In genomic region chr6:150887978-150888563, GRCh38 we compare ENCODE assay signal across 15 cellular contexts. TPM values are rescaled to one million over a fixed set of nuclear protein-coding genes. Genes with fewer than 3 reads are reported as not detected.
DNase-seq lines count a peak whose midpoint lies in the region; ATAC-seq and TF ChIP-seq lines count a peak whose summit lies in the region.
"Had no signal": no experiment of that assay in that cellular context is flagged by ENCODE, and none has a peak within 500 bp of the region (broad histone marks: within the 10 kb centered on the region; RNA-seq: fewer than 3 reads in every experiment).

No MANE protein-coding gene starts in this region.

- TF ChIP-seq RAD21 in HCT116 (IDR thresholded peaks at IDR 0.05; ENCODE audit: low read depth) = no peak

- POLR2A ChIA-PET in A673 (lab: Charles Lee; ENCODE audit: low non-redundant PET) (interaction anchor here (0.7 kb wide), 1 partner anchor 542 kb away, joined by 3 read pairs; no protein-coding TSS in a partner anchor), HCT116 (lab: Charles Lee) (no interaction called here), OCI-LY7 (lab: Charles Lee) (interaction anchor here (0.5 to 1.5 kb wide), 3 partner anchors 14 to 1206 kb away, joined by 3 read pairs; no protein-coding TSS in a partner anchor)

- H3K4me3 ChIP-seq in A673 (ENCODE audit: low read depth, low read length, poor library complexity, severe bottlenecking) (no peak overlapping the region), HCT116 (replicated peaks in 1 of 2; ENCODE audit: low read depth in 1 of 2, low read length in 2 of 2) (no peak overlapping the region), OCI-LY7 (ENCODE audit: low read depth, low read length, poor library complexity, severe bottlenecking) (peak overlapping the region; percentile 20)

- H3K9me3 ChIP-seq in A673 (ENCODE audit: low read depth, low read length, poor library complexity, severe bottlenecking) = no peaks in the 10 kb centered on the region
- H3K9me3 ChIP-seq in HCT116 (ENCODE audit: control insufficient read depth in 1 of 2, insufficient read depth in 1 of 2, low read depth in 1 of 2, low read length in 2 of 2) = no peaks in the 10 kb centered on the region
- no peaks in the 10 kb centered on the region for H3K9me3 ChIP-seq in OCI-LY7 (ENCODE audit: low read length)

- in situ Hi-C loops in GM13977 (cut with MboI; ENCODE audit: low pct_unique_long_range_greater_than_20kb, low sequenced_read_pairs, unreplicated experiment) = no loop called here

- no peak overlapping the region for H3K9ac ChIP-seq in HCT116 (ENCODE audit: low read length)

- RAD21 ChIA-PET in HCT116 (lab: Charles Lee; ENCODE audit: low non-redundant PET in 1 of 2, low total read pairs in 2 of 2, uncharacterized antibody in 2 of 2, unreplicated experiment in 2 of 2) = no interaction called here

- no peak for TF ChIP-seq CTCF in A673 (conservative IDR thresholded peaks at IDR 0.05; ENCODE audit: low read depth, low read length)
- no peak for TF ChIP-seq CTCF in GM13977 (IDR thresholded peaks at IDR 0.05; ENCODE audit: extremely low read depth, insufficient read depth, missing control alignments)
- TF ChIP-seq CTCF in HCT116 (IDR thresholded peaks at IDR 0.05 in 2 of 3, conservative IDR thresholded peaks at IDR 0.05 in 1 of 3; ENCODE audit: borderline replicate concordance in 1 of 3, insufficient read depth in 1 of 3, low read depth in 2 of 3, low read length in 2 of 3) = no peak
- TF ChIP-seq CTCF in OCI-LY7 (conservative IDR thresholded peaks at IDR 0.05; ENCODE audit: low read length) = no peak

- CTCF ChIA-PET in A673 (lab: Charles Lee) = no interaction called here
- CTCF ChIA-PET in HCT116 (lab: Charles Lee) = no interaction called here
- CTCF ChIA-PET in OCI-LY7 (lab: Charles Lee; ENCODE audit: unreplicated experiment) = no interaction called here

- no peak overlapping the region for H3K4me2 ChIP-seq in HCT116 (ENCODE audit: low read length)
- peak overlapping the region; percentile 59 for H3K4me2 ChIP-seq in OCI-LY7 (ENCODE audit: low read length)

- H3K9me2 ChIP-seq in HCT116 (ENCODE audit: insufficient read depth) (no peaks in the 10 kb centered on the region), OCI-LY7 (ENCODE audit: insufficient read depth, low read length) (no peaks in the 10 kb centered on the region)

- peaks cover 18% of the 10 kb centered on the region for H3K4me1 ChIP-seq in A673 (ENCODE audit: insufficient read depth, low read length, poor library complexity, severe bottlenecking)
- H3K4me1 ChIP-seq in HCT116 (ENCODE audit: control insufficient read depth in 1 of 2, insufficient read depth in 2 of 2, low read length in 2 of 2) = peaks cover 0 to 11% of the 10 kb centered on the region in 2 experiments; a peak in 1 of 4 replicates
- H3K4me1 ChIP-seq in OCI-LY7 (ENCODE audit: insufficient read depth, low read length, poor library complexity, severe bottlenecking) = peaks cover 17% of the 10 kb centered on the region

- H3K79me2 ChIP-seq in HCT116 (ENCODE audit: insufficient read depth, low read length) = peaks cover 23% of the 10 kb centered on the region
- H3K79me2 ChIP-seq in OCI-LY7 (ENCODE audit: insufficient read depth, low read depth, low read length) = no peaks in the 10 kb centered on the region

- DNase-seq in A673 (ENCODE audit: low spot score) (no peak), GM13977 (ENCODE audit: low spot score) (peak; percentile 33), HCT116 (ENCODE audit: low read depth, low spot score) (no peak), OCI-LY7 (ENCODE audit: low spot score) (peak; percentile 21), pons (ENCODE audit: low spot score) (no peak), activated gamma-delta T cell treated with Interleukin-2 at 50 U/mL for 16 hours (no peak), T-helper 1 cell (no peak), nucleus accumbens (lab: John Stamatoyannopoulos, UW) (no peak)
- DNase-seq: activated CD4-positive, alpha-beta T cell treated with anti-CD3 and anti-CD28 coated beads for 48 hours; AML-193; hypothalamus; left colon; NCI-H1105; NCI-H510A treated with DMSO at 0.1 percent for 48 hours; stimulated activated CD8-positive, alpha-beta memory T cell treated with anti-CD3 and anti-CD28 coated beads, Interleukin-4, amount 100 ng/mL, for 48 hours had no signal

- ATAC-seq in HCT116 = no peak
- ATAC-seq: left colon had no signal

- H2AFZ ChIP-seq in HCT116 (ENCODE audit: low read depth, low read length, poor library complexity, severe bottlenecking) (no peak overlapping the region), OCI-LY7 (ENCODE audit: low read length) (no peak overlapping the region)

- BruUV-seq in A673 (replicated peaks; lab: Mats Ljungman, UMichigan) (TSS peak; percentile 14), HCT116 (replicated peaks; lab: Mats Ljungman, UMichigan) (TSS peak; percentile 16), OCI-LY7 (replicated peaks; lab: Mats Ljungman, UMichigan) (TSS peak; percentile 36)

- no peak for TF ChIP-seq POLR2A in HCT116 (IDR thresholded peaks at IDR 0.05; ENCODE audit: borderline replicate concordance, extremely low read depth, insufficient read depth, insufficient read length)

- H3K27me3 ChIP-seq in A673 (replicated peaks; ENCODE audit: insufficient read depth, low read depth, low read length, poor library complexity) (no peaks in the 10 kb centered on the region), HCT116 (ENCODE audit: insufficient read depth, low read length) (no peaks in the 10 kb centered on the region)

- no peaks in the 10 kb centered on the region for H4K20me1 ChIP-seq in HCT116 (ENCODE audit: insufficient read depth)
- peaks cover 3% of the 10 kb centered on the region; the same call in 1 of the 2 replicates for H4K20me1 ChIP-seq in OCI-LY7 (ENCODE audit: insufficient read depth, low read length)

- H3K27ac ChIP-seq in A673 (ENCODE audit: low read depth, low read length, poor library complexity, severe bottlenecking) (peak overlapping the region; percentile 45), HCT116 (ENCODE audit: low read depth, low read length) (no peak overlapping the region), OCI-LY7 (ENCODE audit: low read depth, low read length, poor library complexity, severe bottlenecking) (peak overlapping the region; percentile 55)

- intact Hi-C loops in A673 (cut with micrococcal nuclease; ENCODE audit: unreplicated experiment) = no loop called here
- intact Hi-C loops in HCT116 (cut with micrococcal nuclease) = no loop called here
- intact Hi-C loops in OCI-LY7 (cut with micrococcal nuclease; ENCODE audit: unreplicated experiment) = no loop called here

- H3K36me3 ChIP-seq in A673 (ENCODE audit: insufficient read depth, low read length, poor library complexity, severe bottlenecking) (peaks cover 46% of the 10 kb centered on the region), HCT116 (ENCODE audit: control insufficient read depth in 1 of 2, insufficient read depth in 2 of 2, low read length in 2 of 2) (peaks cover 28 to 57% of the 10 kb centered on the region in 2 experiments), OCI-LY7 (ENCODE audit: insufficient read depth, low read length) (peaks cover 95% of the 10 kb centered on the region)

TF ChIP-seq in HCT116, 20 proteins besides CTCF, POLR2A, EP300 and RAD21:
- TF ChIP-seq EGR1 (IDR thresholded peaks at IDR 0.05; ENCODE audit: low read depth) (no peak), FOSL1 (IDR thresholded peaks at IDR 0.05; ENCODE audit: low read depth) (no peak), CBX3 (IDR thresholded peaks at IDR 0.05; ENCODE audit: low read depth) (no peak), CEBPB (IDR thresholded peaks at IDR 0.05; ENCODE audit: low read depth) (no peak), ZFX (IDR thresholded peaks at IDR 0.05) (no peak), EZH2 (IDR thresholded peaks at IDR 0.05) (no peak), ELF1 (IDR thresholded peaks at IDR 0.05; ENCODE audit: borderline replicate concordance, low read depth) (no peak), JUND (IDR thresholded peaks at IDR 0.05) (no peak), SIN3A (IDR thresholded peaks at IDR 0.05; ENCODE audit: low read depth) (no peak)
- TF ChIP-seq, protein P1, sequence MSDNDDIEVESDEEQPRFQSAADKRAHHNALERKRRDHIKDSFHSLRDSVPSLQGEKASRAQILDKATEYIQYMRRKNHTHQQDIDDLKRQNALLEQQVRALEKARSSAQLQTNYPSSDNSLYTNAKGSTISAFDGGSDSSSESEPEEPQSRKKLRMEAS (IDR thresholded peaks at IDR 0.05) = no peak
- TF ChIP-seq, protein P2, sequence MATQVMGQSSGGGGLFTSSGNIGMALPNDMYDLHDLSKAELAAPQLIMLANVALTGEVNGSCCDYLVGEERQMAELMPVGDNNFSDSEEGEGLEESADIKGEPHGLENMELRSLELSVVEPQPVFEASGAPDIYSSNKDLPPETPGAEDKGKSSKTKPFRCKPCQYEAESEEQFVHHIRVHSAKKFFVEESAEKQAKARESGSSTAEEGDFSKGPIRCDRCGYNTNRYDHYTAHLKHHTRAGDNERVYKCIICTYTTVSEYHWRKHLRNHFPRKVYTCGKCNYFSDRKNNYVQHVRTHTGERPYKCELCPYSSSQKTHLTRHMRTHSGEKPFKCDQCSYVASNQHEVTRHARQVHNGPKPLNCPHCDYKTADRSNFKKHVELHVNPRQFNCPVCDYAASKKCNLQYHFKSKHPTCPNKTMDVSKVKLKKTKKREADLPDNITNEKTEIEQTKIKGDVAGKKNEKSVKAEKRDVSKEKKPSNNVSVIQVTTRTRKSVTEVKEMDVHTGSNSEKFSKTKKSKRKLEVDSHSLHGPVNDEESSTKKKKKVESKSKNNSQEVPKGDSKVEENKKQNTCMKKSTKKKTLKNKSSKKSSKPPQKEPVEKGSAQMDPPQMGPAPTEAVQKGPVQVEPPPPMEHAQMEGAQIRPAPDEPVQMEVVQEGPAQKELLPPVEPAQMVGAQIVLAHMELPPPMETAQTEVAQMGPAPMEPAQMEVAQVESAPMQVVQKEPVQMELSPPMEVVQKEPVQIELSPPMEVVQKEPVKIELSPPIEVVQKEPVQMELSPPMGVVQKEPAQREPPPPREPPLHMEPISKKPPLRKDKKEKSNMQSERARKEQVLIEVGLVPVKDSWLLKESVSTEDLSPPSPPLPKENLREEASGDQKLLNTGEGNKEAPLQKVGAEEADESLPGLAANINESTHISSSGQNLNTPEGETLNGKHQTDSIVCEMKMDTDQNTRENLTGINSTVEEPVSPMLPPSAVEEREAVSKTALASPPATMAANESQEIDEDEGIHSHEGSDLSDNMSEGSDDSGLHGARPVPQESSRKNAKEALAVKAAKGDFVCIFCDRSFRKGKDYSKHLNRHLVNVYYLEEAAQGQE (IDR thresholded peaks at IDR 0.05; ENCODE audit: low read depth) = no peak

RNA-seq across cellular contexts. Expression of gene MTHFD1L, which starts 22.6 kb away (rescaled TPM):
- total RNA-seq in A673 (2021) (78.7 and 90.7 TPM in 2 replicates), HCT116 (2021; ENCODE audit: unreplicated experiment) (127 TPM), OCI-LY7 (2022) (129 and 144 TPM in 2 replicates)
- polyA plus RNA-seq in HCT116 (2012) = 86.6 and 93.8 TPM in 2 replicates
- 59.6 and 68.4 TPM in 2 replicates for total RNA-seq in OCI-LY7 (2014; rRNA removed; shearing (Covaris generic))

Comparison
In these comparisons a context has a peak if more than half of its experiments do, and no peak if none do; other contexts are left out.
1. DNase-seq: peak in GM13977 (single experiment) and OCI-LY7 (single experiment); none in A673 (single experiment), HCT116 (single experiment), pons (single experiment), activated gamma-delta T cell treated with Interleukin-2 at 50 U/mL for 16 hours (single experiment), T-helper 1 cell (0 of 5) and nucleus accumbens (0 of 56).